Comparison of ENCODE assay signal across 1 cellular context in genomic region chr14:36857842-36858445, GRCh38.
TF ChIP-seq lines count a peak whose summit lies in the region.

No MANE protein-coding gene starts in this region.

TF ChIP-seq in GM12878, 131 proteins besides CTCF, POLR2A, EP300 and RAD21 (continued from another document):
- TF ChIP-seq BCL3 (IDR thresholded peaks at IDR 0.05; ENCODE audit: borderline replicate concordance, insufficient read depth, low read depth, low read length, poor library complexity, severe bottlenecking), result no peak
